29 cellular contexts compared by ENCODE assay signal in genomic region chr4:172815499-172816175, GRCh38.
DNase-seq lines count a peak whose midpoint lies in the region; ATAC-seq and TF ChIP-seq lines count a peak whose summit lies in the region.
"Had no signal": no experiment of that assay in that cellular context is flagged by ENCODE, and none has a peak within 500 bp of the region (broad histone marks: within the 10 kb centered on the region; RNA-seq: fewer than 3 reads in every experiment).

No MANE protein-coding gene starts in this region.

- DNase-seq in HuH-7 (ENCODE audit: low spot score) (peak; percentile 17), left colon (peak in 1 of 2 donors; percentile 32), transverse colon (peak; percentile 16), NCI-H82 treated with DMSO at 0.1 percent for 48 hours (lab: John Stamatoyannopoulos, UW; ENCODE audit: unreplicated experiment) (no peak), mesothelial cell of epicardium (ENCODE audit: low spot score in 2 of 2, unreplicated experiment in 2 of 2) (no peak)
- DNase-seq: C1 segment of cervical spinal cord; CD4-positive, alpha-beta memory T cell; COR-L47; DMS79 treated with DMSO at 0.1 percent for 48 hours; GF-D8; GOT3; HCEC 1CT; Kasumi-1; MV-4-11; NCI-H1105; NCI-H146; NCI-H1930; NCI-H2107; NCI-H524; NCI-H774; PC-9; SJCRH30 had no signal

- peak overlapping the region in 1 of 4 donors; percentile 34 for H3K27ac ChIP-seq in transverse colon
- H3K27ac ChIP-seq: A549, HL-60, PC-9, SJCRH30 had no signal

- intact Hi-C loops in left colon (cut with DNase I, micrococcal nuclease) (no loop called here), transverse colon (cut with DNase I; ENCODE audit: low total_unique reads) (no loop called here)

- ATAC-seq in GM18867 (IDR thresholded peaks at IDR 0.05; ENCODE audit: unreplicated experiment) (peak; percentile 56), left colon (peak; percentile 98), HG03097 (IDR thresholded peaks at IDR 0.05; ENCODE audit: low FRiP score, unreplicated experiment) (no peak)
- ATAC-seq: A549, K562, Right ventricle myocardium inferior, SK-N-SH treated with all-trans-retinoic acid at 6 μM for 48 hours had no signal

- no peak for TF ChIP-seq EP300 in transverse colon (IDR thresholded peaks at IDR 0.05; ENCODE audit: low read depth)

- no peak overlapping the region for H3K4me3 Mint-ChIP-seq in mesothelial cell of epicardium
- H3K4me3 Mint-ChIP-seq: CD4-positive, alpha-beta memory T cell had no signal

- no peaks in the 10 kb centered on the region for H3K36me3 Mint-ChIP-seq in mesothelial cell of epicardium
- H3K36me3 Mint-ChIP-seq: CD4-positive, alpha-beta memory T cell had no signal

- no peak for TF ChIP-seq POLR2A in transverse colon (IDR thresholded peaks at IDR 0.05)

- no peak overlapping the region for H3K27ac Mint-ChIP-seq in mesothelial cell of epicardium
- H3K27ac Mint-ChIP-seq: CD4-positive, alpha-beta memory T cell had no signal

- H3K27me3 ChIP-seq in transverse colon = no peaks in the 10 kb centered on the region
- H3K27me3 ChIP-seq: SJCRH30 had no signal

- in situ Hi-C loops in transverse colon (cut with MboI; ENCODE audit: low pct_ligation_motif_present in 1 of 4, low pct_unique_long_range_greater_than_20kb in 1 of 4, low sequenced_read_pairs in 3 of 4) = no loop called here

- 52 to 59% methylated on average over 7 to 8 of the region's 8 CpGs for WGBS in transverse colon (ENCODE audit: low coverage in 1 of 2), 2 donors

- H3K4me1 Mint-ChIP-seq in mesothelial cell of epicardium = no peaks in the 10 kb centered on the region
- H3K4me1 Mint-ChIP-seq: CD4-positive, alpha-beta memory T cell had no signal

- H3K9me3 Mint-ChIP-seq in mesothelial cell of epicardium = peaks cover under 1% of the 10 kb centered on the region
- H3K9me3 Mint-ChIP-seq: CD4-positive, alpha-beta memory T cell had no signal

- peaks cover 0 to 15% (median 0%) of the 10 kb centered on the region in 4 donors for H3K4me1 ChIP-seq in transverse colon
- H3K4me1 ChIP-seq: A549 had no signal

- no peak for TF ChIP-seq CTCF in transverse colon (IDR thresholded peaks at IDR 0.05)
- TF ChIP-seq CTCF in mesothelial cell of epicardium (IDR thresholded peaks at IDR 0.05; ENCODE audit: unreplicated experiment) = no peak

- H3K9me3 ChIP-seq in transverse colon = no peaks in the 10 kb centered on the region
- H3K9me3 ChIP-seq: A549, SJCRH30 had no signal

- no peaks in the 10 kb centered on the region for H3K27me3 Mint-ChIP-seq in mesothelial cell of epicardium (ENCODE audit: low read depth)
- H3K27me3 Mint-ChIP-seq: CD4-positive, alpha-beta memory T cell had no signal

- H3K4me3 ChIP-seq in transverse colon = no peak overlapping the region
- H3K4me3 ChIP-seq: A549, K562, PC-9, SJCRH30 had no signal

- H3K36me3 ChIP-seq in transverse colon = no peaks in the 10 kb centered on the region
- H3K36me3 ChIP-seq: SJCRH30 had no signal

Comparison
In these comparisons a context has a peak if more than half of its experiments do, and no peak if none do; other contexts are left out.
1. DNase-seq: peak in HuH-7 (single experiment) and transverse colon (single experiment); none in NCI-H82 treated with DMSO at 0.1 percent for 48 hours (single experiment) and mesothelial cell of epicardium (0 of 2).